ENCODE assay signal across 9 cellular contexts in genomic region chr7:139683137-139683871, GRCh38.
DNase-seq lines count a peak whose midpoint lies in the region; ATAC-seq, FAIRE-seq and TF ChIP-seq lines count a peak whose summit lies in the region.
"Had no signal": no experiment of that assay in that cellular context is flagged by ENCODE, and none has a peak within 500 bp of the region (broad histone marks: within the 10 kb centered on the region; RNA-seq: fewer than 3 reads in every experiment).

No MANE protein-coding gene starts in this region.

- TF ChIP-seq POLR2A in gastrocnemius medialis (IDR thresholded peaks at IDR 0.05): no peak

- H3K27me3 ChIP-seq in gastrocnemius medialis (no peaks in the 10 kb centered on the region), small intestine (ENCODE audit: control insufficient read depth in 2 of 2, insufficient read depth in 2 of 2, low read length in 2 of 2) (no peaks in the 10 kb centered on the region)

- intact Hi-C loops in gastrocnemius medialis (cut with DNase I; ENCODE audit: low total_unique reads): no loop called here

- H3K36me3 ChIP-seq in gastrocnemius medialis (peaks cover 0 to 10% of the 10 kb centered on the region in 2 donors), small intestine (ENCODE audit: control insufficient read depth in 2 of 2, insufficient read depth in 2 of 2, low read length in 2 of 2) (no peaks in the 10 kb centered on the region)

- WGBS in small intestine, 3 donors: 80 to 91% (median 85%) methylated on average over 16 of the region's 16 CpGs

- H3K4me1 ChIP-seq in gastrocnemius medialis (peaks cover 48 to 50% of the 10 kb centered on the region in 2 donors), small intestine (ENCODE audit: control insufficient read depth in 2 of 2, insufficient read depth in 1 of 2, low read depth in 1 of 2, low read length in 1 of 2) (peaks cover 0 to 2% of the 10 kb centered on the region in 2 donors)

- TF ChIP-seq CTCF in epithelial cell of esophagus (IDR thresholded peaks at IDR 0.05; ENCODE audit: insufficient read depth, low read depth, low read length, missing control alignments) (no peak), gastrocnemius medialis (IDR thresholded peaks at IDR 0.05 in 4 of 5, conservative IDR thresholded peaks at IDR 0.05 in 1 of 5) (no peak)

- no peak overlapping the region for H3K4me3 ChIP-seq in epithelial cell of esophagus (ENCODE audit: low read length)
- no peak overlapping the region for H3K4me3 ChIP-seq in gastrocnemius medialis
- no peak overlapping the region for H3K4me3 ChIP-seq in small intestine (ENCODE audit: low read depth in 1 of 2, low read length in 2 of 2)

- ATAC-seq in GM19035 (IDR thresholded peaks at IDR 0.05; ENCODE audit: unreplicated experiment) (peak; percentile 51), HG03521 (IDR thresholded peaks at IDR 0.05; ENCODE audit: unreplicated experiment) (peak; percentile 50), gastrocnemius medialis (peak in 1 of 2 donors; percentile 37), HG02678 (IDR thresholded peaks at IDR 0.05; ENCODE audit: unreplicated experiment) (no peak), GM18502 (IDR thresholded peaks at IDR 0.05; ENCODE audit: poor library complexity, unreplicated experiment) (no peak), HG03097 (IDR thresholded peaks at IDR 0.05; ENCODE audit: low FRiP score, unreplicated experiment) (no peak)

- H3K9me3 ChIP-seq in gastrocnemius medialis (no peaks in the 10 kb centered on the region), small intestine (ENCODE audit: control insufficient read depth, low read depth) (no peaks in the 10 kb centered on the region)

- DNase-seq in epithelial cell of esophagus (ENCODE audit: low read depth) (peak; percentile 19), gastrocnemius medialis (no peak), small intestine (no peak)

- H3K27ac ChIP-seq in gastrocnemius medialis (peak overlapping the region; percentile 58 to 82 (median 67)), small intestine (ENCODE audit: low read depth in 1 of 2, low read length in 1 of 2) (peak overlapping the region in 1 of 2 donors; percentile 13)

- in situ Hi-C loops in gastrocnemius medialis (cut with MboI; ENCODE audit: low sequenced_read_pairs in 4 of 4): no loop called here

- no peak for FAIRE-seq in small intestine (lab: Jason Lieb, UNC)
- FAIRE-seq: islet of Langerhans had no signal

Comparison
In these comparisons a context has a peak if more than half of its experiments do, and no peak if none do; other contexts are left out.
1. ATAC-seq: peak in GM19035 (single experiment) and HG03521 (single experiment); none in HG02678 (single experiment), GM18502 (single experiment) and HG03097 (single experiment).